ENCODE assay signal across 8 cellular contexts in the genomic region with DNA sequence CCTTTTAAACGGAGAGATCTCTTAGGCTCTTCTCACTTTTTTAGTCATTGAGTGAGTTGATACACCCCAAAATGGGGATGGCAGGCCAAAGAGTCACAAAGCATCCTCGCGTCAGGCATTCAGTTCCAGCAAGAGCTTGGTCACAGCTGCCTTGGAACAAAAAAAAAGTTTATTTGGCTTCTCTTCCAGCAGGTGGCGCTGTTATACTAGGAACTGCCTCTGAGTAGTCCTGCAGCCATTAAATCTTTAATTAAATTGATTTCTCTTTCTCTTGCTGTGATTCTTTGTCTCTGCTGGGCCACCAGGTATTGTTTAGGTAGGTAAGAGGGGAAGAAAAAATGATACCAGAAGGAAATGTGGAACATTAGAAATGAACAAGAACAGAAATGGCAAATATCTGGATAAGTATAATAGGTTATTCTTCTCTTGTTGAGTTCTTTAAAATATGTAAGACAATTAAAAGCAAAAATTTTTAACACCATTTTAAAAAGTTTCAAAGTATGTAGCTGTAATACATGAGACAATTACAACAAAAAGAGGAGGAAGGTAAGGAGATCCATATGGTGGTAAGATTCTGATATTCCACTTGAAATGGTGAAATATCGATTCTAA.
DNase-seq lines count a peak whose midpoint lies in the region; ATAC-seq, FAIRE-seq and TF ChIP-seq lines count a peak whose summit lies in the region.

No MANE protein-coding gene starts in this region.

- DNase-seq in BE2C = peak; percentile 40
- DNase-seq in GM19239 (ENCODE audit: insufficient read length, low spot score) = peak; percentile 53
- DNase-seq in LoVo (ENCODE audit: low spot score) = peak; percentile 72
- peak; percentile 75 for DNase-seq in RKO (ENCODE audit: low spot score)
- DNase-seq in activated naive CD4-positive, alpha-beta T cell treated with anti-CD3 and anti-CD28 coated beads, Interleukin-2, amount 50 U/mL, for 16 hours = peak; percentile 41
- peak in 40 of 42 donors; percentile 13 to 89 (median 70) for DNase-seq in head of caudate nucleus
- no peak for DNase-seq in psoas muscle

- no peaks in the 10 kb centered on the region for H3K36me3 ChIP-seq in BE2C
- H3K36me3 ChIP-seq in psoas muscle (ENCODE audit: insufficient read depth in 1 of 2, low read depth in 1 of 2) = no peaks in the 10 kb centered on the region

- H3K27me3 ChIP-seq in BE2C (no peaks in the 10 kb centered on the region), psoas muscle (ENCODE audit: insufficient read depth in 3 of 3, low read length in 2 of 3) (no peaks in the 10 kb centered on the region)

- 19 to 20% (median 20%) methylated on average over 5 of the region's 5 CpGs for WGBS in psoas muscle, 3 donors

- TF ChIP-seq CTCF in BE2C (IDR thresholded peaks at IDR 0.05; ENCODE audit: low read depth, low read length) = peak; percentile 65
- peak; percentile 79 for TF ChIP-seq CTCF in psoas muscle (IDR thresholded peaks at IDR 0.05)

- no peak overlapping the region for H3K4me3 ChIP-seq in BE2C (ENCODE audit: low read depth, low read length)
- H3K4me3 ChIP-seq in psoas muscle = no peak overlapping the region

- H3K27ac ChIP-seq in psoas muscle = no peak overlapping the region

- no peaks in the 10 kb centered on the region for H3K4me1 ChIP-seq in BE2C
- H3K4me1 ChIP-seq in psoas muscle = no peaks in the 10 kb centered on the region

- H3K9me3 ChIP-seq in BE2C (no peaks in the 10 kb centered on the region), psoas muscle (no peaks in the 10 kb centered on the region)

- peak; percentile 84 for FAIRE-seq in GM19239 (lab: Jason Lieb, UNC)

- intact Hi-C loops in head of caudate nucleus (cut with DNase I) = loop anchor here (5.0 to 10.0 kb wide), 2 partner anchors 196 to 528 kb away; no protein-coding TSS in a partner anchor
- intact Hi-C loops in psoas muscle (cut with DNase I) = loop anchor here in 1 of 2 donors (1.0 kb wide), 1 partner anchor 194 kb away; no protein-coding TSS in a partner anchor

- ATAC-seq in psoas muscle = peak in 3 of 4 donors; percentile 62 to 67 (median 62)
- ATAC-seq in HG03442 (IDR thresholded peaks at IDR 0.05; ENCODE audit: unreplicated experiment) = no peak

Comparison
In these comparisons a context has a peak if more than half of its experiments do, and no peak if none do; other contexts are left out.
1. DNase-seq: peak in BE2C (single experiment), GM19239 (single experiment), LoVo (single experiment), RKO (single experiment), activated naive CD4-positive, alpha-beta T cell treated with anti-CD3 and anti-CD28 coated beads, Interleukin-2, amount 50 U/mL, for 16 hours (single experiment) and head of caudate nucleus (40 of 42); none in psoas muscle (0 of 2).